In genomic region chr16:28975158-28975603, GRCh38 we compare ENCODE assay signal across 8 cellular contexts. TPM values are rescaled to one million over a fixed set of nuclear protein-coding genes. Genes with fewer than 3 reads are reported as not detected.
A peak's percentile ranks its signal among the peaks of the same experiment; 100 is the strongest.
DNase-seq lines count a peak whose midpoint lies in the region; ATAC-seq, FAIRE-seq and TF ChIP-seq lines count a peak whose summit lies in the region.

No MANE protein-coding gene starts in this region.

- dilution Hi-C loops in mammary epithelial cell (cut with HindIII; ENCODE audit: low sequenced_read_pairs): no loop called here

- no peak for FAIRE-seq in GM12891 (lab: Jason Lieb, UNC)

- CTCF ChIA-PET in mammary epithelial cell (lab: Charles Lee; ENCODE audit: low non-redundant PET): no interaction called here

- no peaks in the 10 kb centered on the region for H4K20me1 ChIP-seq in mammary epithelial cell (ENCODE audit: insufficient read depth, low read length)

- peak overlapping the region; percentile 85 for H3K9ac ChIP-seq in mammary epithelial cell (ENCODE audit: insufficient read depth, low read length)

- TF ChIP-seq POLR2A in GM12891 (IDR thresholded peaks at IDR 0.05; ENCODE audit: low read depth, low read length): no peak

- no peak for TF ChIP-seq CTCF in mammary epithelial cell (conservative IDR thresholded peaks at IDR 0.05 in 1 of 2, IDR thresholded peaks at IDR 0.05 in 1 of 2; ENCODE audit: extremely low read depth in 1 of 2, insufficient read depth in 1 of 2, low read depth in 1 of 2, low read length in 2 of 2)

- WGBS in mammary epithelial cell (ENCODE audit: low coverage, missing lambda C conversion rate): 4% methylated on average over 28 of the region's 30 CpGs
- WGBS in mesodermal cell (ENCODE audit: insufficient coverage in 2 of 2), 2 experiments: 5 to 13% methylated on average over 24 to 27 of the region's 30 CpGs

- H3K36me3 ChIP-seq in mammary epithelial cell (ENCODE audit: insufficient read depth, low read length) (no peaks in the 10 kb centered on the region), mesodermal cell (ENCODE audit: control insufficient read depth, insufficient read depth, low read length) (peaks cover 17% of the 10 kb centered on the region)

- BruUV-seq in mammary epithelial cell (replicated peaks; lab: Mats Ljungman, UMichigan): no TSS peak

- H3K4me2 ChIP-seq in mammary epithelial cell (ENCODE audit: insufficient read depth, low read depth, low read length): peak overlapping the region; percentile 85

- H3K4me3 ChIP-seq in mammary epithelial cell (replicated peaks in 1 of 3; ENCODE audit: insufficient read depth in 1 of 3, low read depth in 2 of 3, low read length in 3 of 3) (peak overlapping the region; percentile 66 to 90 (median 72)), mesodermal cell (ENCODE audit: extremely low read depth, insufficient read depth, low read length, poor library complexity, severe bottlenecking) (peak overlapping the region; percentile 94)

- H3K4me1 ChIP-seq in mammary epithelial cell (ENCODE audit: insufficient read depth, low read length) (peaks cover 23% of the 10 kb centered on the region), mesodermal cell (ENCODE audit: control insufficient read depth, insufficient read depth, low read length, poor library complexity, severe bottlenecking) (no peaks in the 10 kb centered on the region)

- no peaks in the 10 kb centered on the region for H3K9me3 ChIP-seq in mammary epithelial cell (replicated peaks; ENCODE audit: insufficient read depth, low read length)
- no peaks in the 10 kb centered on the region for H3K9me3 ChIP-seq in mesodermal cell (ENCODE audit: control insufficient read depth, low read length)

- DNase-seq in mammary epithelial cell: peak; percentile 6
- no peak for DNase-seq in DMS79 treated with DMSO at 0.1 percent for 48 hours (lab: John Stamatoyannopoulos, UW)
- no peak for DNase-seq in COR-L47 (lab: John Stamatoyannopoulos, UW)
- no peak for DNase-seq in NCI-H1694 treated with DMSO at 0.1 percent for 48 hours (lab: John Stamatoyannopoulos, UW)
- DNase-seq in GM12891 (ENCODE audit: insufficient read length, low spot score): no peak

- peak overlapping the region; percentile 96 for H2AFZ ChIP-seq in mammary epithelial cell (ENCODE audit: low read depth, low read length)

- in situ Hi-C loops in mammary epithelial cell (cut with MboI; ENCODE audit: low sequenced_read_pairs in 2 of 2): no loop called here

- H3K27ac ChIP-seq in mammary epithelial cell (ENCODE audit: insufficient read depth, low read depth, low read length) (peak overlapping the region; percentile 79), mesodermal cell (ENCODE audit: low read depth, low read length, severe bottlenecking) (peak overlapping the region; percentile 71)

- peak; percentile 16 for ATAC-seq in GM19035 (IDR thresholded peaks at IDR 0.05; ENCODE audit: unreplicated experiment)
- ATAC-seq in HG03571 (IDR thresholded peaks at IDR 0.05; ENCODE audit: unreplicated experiment): peak; percentile 23

- no peaks in the 10 kb centered on the region for H3K27me3 ChIP-seq in mammary epithelial cell (ENCODE audit: insufficient read depth, low read length)

- intact Hi-C loops in mammary epithelial cell (cut with micrococcal nuclease): loop anchor here (2.0 kb wide), 2 partner anchors 24 to 50 kb away; partner anchors contain the start of genes NFATC2IP and RABEP2

- peaks cover 40% of the 10 kb centered on the region for H3K79me2 ChIP-seq in mammary epithelial cell (ENCODE audit: insufficient read depth, low read length)

TF ChIP-seq in GM12891, 5 proteins besides CTCF, POLR2A, EP300 and RAD21:
- no peak for TF ChIP-seq POU2F2 (IDR thresholded peaks at IDR 0.05; ENCODE audit: low read depth, low read length)
- no peak for TF ChIP-seq PAX5 (IDR thresholded peaks at IDR 0.05; ENCODE audit: insufficient read depth, low read length, severe bottlenecking)
- TF ChIP-seq TAF1 (IDR thresholded peaks at IDR 0.05; ENCODE audit: low read depth, low read length): no peak
- no peak for TF ChIP-seq POLR2AphosphoS5 (IDR thresholded peaks at IDR 0.05; ENCODE audit: low read depth, low read length)
- TF ChIP-seq SPI1 (IDR thresholded peaks at IDR 0.05; ENCODE audit: low read depth, low read length): no peak

RNA-seq across cellular contexts. Expression of gene SPNS1, which starts 0.6 kb away (rescaled TPM):
- total RNA-seq in mammary epithelial cell: 10 to 100 TPM; 24.5 to 32.3 TPM
- polyA plus RNA-seq in mammary epithelial cell: 31.4 TPM
- 16.7 TPM for polyA minus RNA-seq in mammary epithelial cell
- 41.2 TPM for polyA plus RNA-seq in mesodermal cell (2013, experiment 1 of 2)
- 33.3 TPM for polyA plus RNA-seq in mesodermal cell (2013, experiment 2 of 2)
- polyA plus RNA-seq in GM12891 (2012; ENCODE audit: low read depth, missing spikeins): 11.5 TPM

RNA-seq across cellular contexts. Expression of gene LAT, which starts 9.7 kb away (rescaled TPM):
- total RNA-seq in mammary epithelial cell: 1 to 10 TPM in 1 of 2 donors, under 1 TPM in 1; 0.83 to 3.1 TPM
- polyA plus RNA-seq in mammary epithelial cell: 1.5 TPM
- polyA minus RNA-seq in mammary epithelial cell: 1.7 TPM
- 2.8 TPM for polyA plus RNA-seq in mesodermal cell (2013, experiment 1 of 2)
- 4.2 TPM for polyA plus RNA-seq in mesodermal cell (2013, experiment 2 of 2)
- 3.6 TPM for polyA plus RNA-seq in GM12891 (2012; ENCODE audit: low read depth, missing spikeins)

RNA-seq across cellular contexts. Expression of gene NFATC2IP, which starts 24.4 kb away (rescaled TPM):
- 10 to 100 TPM; 21.5 to 59.2 TPM for total RNA-seq in mammary epithelial cell
- 43.6 TPM for polyA plus RNA-seq in mammary epithelial cell
- 49.7 TPM for polyA minus RNA-seq in mammary epithelial cell
- 32.0 TPM for polyA plus RNA-seq in mesodermal cell (2013, experiment 1 of 2)
- polyA plus RNA-seq in mesodermal cell (2013, experiment 2 of 2): 29.9 TPM
- 27.3 TPM for polyA plus RNA-seq in GM12891 (2012; ENCODE audit: low read depth, missing spikeins)

RNA-seq across cellular contexts. Expression of gene CD19, which starts 43.4 kb away (rescaled TPM):
- total RNA-seq in mammary epithelial cell: not detected
- not detected for polyA plus RNA-seq in mammary epithelial cell
- not detected for polyA minus RNA-seq in mammary epithelial cell
- not detected for polyA plus RNA-seq in mesodermal cell (2013, experiment 1 of 2)
- not detected for polyA plus RNA-seq in mesodermal cell (2013, experiment 2 of 2)
- polyA plus RNA-seq in GM12891 (2012; ENCODE audit: low read depth, missing spikeins): 58.8 TPM

RNA-seq across cellular contexts. Expression of gene RABEP2, which starts 50.1 kb away (rescaled TPM):
- total RNA-seq in mammary epithelial cell: 10 to 100 TPM; 24.2 to 25.4 TPM
- 11.6 TPM for polyA plus RNA-seq in mammary epithelial cell
- 3.1 TPM for polyA minus RNA-seq in mammary epithelial cell
- 7.3 TPM for polyA plus RNA-seq in mesodermal cell (2013, experiment 1 of 2)
- 7.3 TPM for polyA plus RNA-seq in mesodermal cell (2013, experiment 2 of 2)
- polyA plus RNA-seq in GM12891 (2012; ENCODE audit: low read depth, missing spikeins): 21.0 TPM
